8 cellular contexts compared by ENCODE assay signal in the genomic region with DNA sequence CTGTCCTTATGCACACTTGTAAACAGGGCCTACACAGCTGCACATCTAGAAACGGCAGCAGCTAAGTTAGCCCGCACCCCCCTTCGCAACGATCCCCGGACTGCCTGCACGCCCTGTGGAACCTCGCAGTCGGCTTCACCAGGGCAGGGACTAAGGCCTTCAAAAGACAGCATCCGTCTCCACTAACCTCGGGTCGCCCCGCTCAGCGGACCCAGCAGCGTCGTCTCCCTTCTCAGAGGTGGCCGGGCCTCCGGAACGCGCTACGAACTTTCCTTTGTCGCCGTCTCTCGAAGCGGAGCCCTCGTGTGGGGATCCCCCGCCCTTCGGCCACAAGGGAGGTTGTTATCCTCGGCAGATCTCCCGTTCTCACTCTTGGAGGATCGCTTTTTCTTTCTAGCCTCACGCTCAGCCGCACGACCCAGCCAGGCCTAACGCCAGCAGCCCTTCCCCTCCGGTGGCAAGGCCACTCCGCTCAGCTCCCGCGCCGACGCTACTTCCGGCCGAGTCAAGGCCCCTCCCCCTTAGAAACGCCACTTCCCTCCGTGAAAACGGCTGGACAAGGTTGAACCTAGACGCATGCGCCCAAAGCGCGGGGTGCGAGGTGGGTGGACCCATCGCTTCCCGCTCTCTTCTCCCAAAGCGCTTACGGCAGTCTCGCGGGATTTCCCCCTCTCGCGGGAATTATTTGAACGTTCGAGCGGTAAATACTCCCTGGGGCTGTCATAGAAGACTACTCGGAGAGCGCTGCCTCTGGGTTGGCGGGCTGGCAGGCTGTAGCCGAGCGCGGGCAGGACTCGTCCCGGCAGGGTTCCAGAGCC. TPM values are rescaled to one million over a fixed set of nuclear protein-coding genes. Genes with fewer than 3 reads are reported as not detected.
DNase-seq lines count a peak whose midpoint lies in the region; ATAC-seq and TF ChIP-seq lines count a peak whose summit lies in the region.

Gene DCAF16 (minus strand): TSS at position 498 of the 818 bp plus-strand sequence. CDS start 6,616 bp downstream, outside the sequence.
Gene NCAPG (plus strand): TSS at position 720 of the 818 bp plus-strand sequence. CDS start 99 bp downstream, outside the sequence.

- POLR2A ChIA-PET in CD8-positive, alpha-beta memory T cell (lab: Charles Lee): interaction anchor here (0.6 to 1.4 kb wide), 4 partner anchors 12 to 196 kb away, joined by 3 to 8 read pairs (median 4); partner anchors contain the start of gene MED28

- H3K27ac ChIP-seq in CD8-positive, alpha-beta memory T cell (ENCODE audit: low read depth, low read length): peak within 1 kb of the TSS; percentile 98
- peak within 1 kb of the TSS; percentile 96 for H3K27ac ChIP-seq in lower lobe of right lung

- H3K9me3 Mint-ChIP-seq in CD8-positive, alpha-beta memory T cell: no peaks in the 10 kb centered on the region

- ATAC-seq in GM19468 (IDR thresholded peaks at IDR 0.05; ENCODE audit: extremely low read depth, unreplicated experiment) (peak; percentile 84), lower lobe of right lung (peak; percentile 100)

- CTCF ChIA-PET in CD8-positive, alpha-beta memory T cell (lab: Charles Lee): interaction anchor here (0.5 to 2.0 kb wide), 5 partner anchors 13 to 964 kb away, joined by 3 to 13 read pairs (median 3); no protein-coding TSS in a partner anchor

- peak within 1 kb of the TSS; percentile 95 to 100 (median 98) for H3K4me3 Mint-ChIP-seq in CD8-positive, alpha-beta memory T cell

- H3K9me3 ChIP-seq in CD8-positive, alpha-beta memory T cell (ENCODE audit: low read length): no peaks in the 10 kb centered on the region
- no peaks in the 10 kb centered on the region for H3K9me3 ChIP-seq in lower lobe of right lung

- peaks cover 0 to 23% (median 6%) of the 10 kb centered on the region in 3 donors for H3K36me3 Mint-ChIP-seq in CD8-positive, alpha-beta memory T cell

- H3K27me3 Mint-ChIP-seq in CD8-positive, alpha-beta memory T cell: no peaks in the 10 kb centered on the region

- H3K27ac Mint-ChIP-seq in CD8-positive, alpha-beta memory T cell: peak within 1 kb of the TSS; percentile 96 to 100 (median 100)

- DNase-seq in CD8-positive, alpha-beta memory T cell: peak; percentile 97 to 100 (median 99)
- DNase-seq in HS-5 (ENCODE audit: low read depth) (peak; percentile 94), lower lobe of right lung (peak; percentile 99)
- peak; percentile 97 for DNase-seq in NK-92 treated with Interleukin-12 subunit alpha and Interleukin-12 subunit beta, amount 100 ng/mL, for 24 hours (lab: John Stamatoyannopoulos, UW)
- DNase-seq in activated CD8-positive, alpha-beta memory T cell treated with anti-CD3 and anti-CD28 coated beads for 24 hours: peak; percentile 100
- peak; percentile 97 for DNase-seq in effector CD4-positive, alpha-beta T cell
- DNase-seq in stimulated activated CD4-positive, alpha-beta T cell treated with anti-CD3 and anti-CD28 coated beads, TNF-alpha, amount 100 ng/mL, for 24 hours (ENCODE audit: low read depth in 3 of 3): peak; percentile 98 to 99 (median 99)

- H3K4me3 ChIP-seq in CD8-positive, alpha-beta memory T cell (ENCODE audit: low read length): peak within 1 kb of the TSS; percentile 89
- peak within 1 kb of the TSS; percentile 79 for H3K4me3 ChIP-seq in lower lobe of right lung

- no peaks in the 10 kb centered on the region for H3K27me3 ChIP-seq in CD8-positive, alpha-beta memory T cell (ENCODE audit: insufficient read depth, low read length, poor library complexity, severe bottlenecking)
- no peaks in the 10 kb centered on the region for H3K27me3 ChIP-seq in lower lobe of right lung (ENCODE audit: low read depth)

- H3K4me1 Mint-ChIP-seq in CD8-positive, alpha-beta memory T cell: peaks cover 62 to 78% (median 72%) of the 10 kb centered on the region in 3 donors

- no peak for TF ChIP-seq CTCF in lower lobe of right lung (IDR thresholded peaks at IDR 0.05)

- intact Hi-C loops in lower lobe of right lung (cut with DNase I): loop anchor here (10.0 kb wide), 2 partner anchors 554 to 784 kb away; no protein-coding TSS in a partner anchor

- no peaks in the 10 kb centered on the region for H3K36me3 ChIP-seq in CD8-positive, alpha-beta memory T cell (ENCODE audit: insufficient read depth, low read length)
- H3K36me3 ChIP-seq in lower lobe of right lung: no peaks in the 10 kb centered on the region

- H3K4me1 ChIP-seq in CD8-positive, alpha-beta memory T cell (ENCODE audit: insufficient read depth, low read length): peaks cover 45% of the 10 kb centered on the region
- H3K4me1 ChIP-seq in lower lobe of right lung: peaks cover 48% of the 10 kb centered on the region

RNA-seq across cellular contexts. Expression of gene DCAF16, which starts in this region (rescaled TPM):
- total RNA-seq in CD8-positive, alpha-beta memory T cell: 10 to 100 TPM; 30.5 to 32.4 TPM
- polyA plus RNA-seq in CD8-positive, alpha-beta memory T cell: 21.4 TPM
- total RNA-seq in lower lobe of right lung: 26.1 TPM

RNA-seq across cellular contexts. Expression of gene NCAPG, which starts in this region (rescaled TPM):
- total RNA-seq in CD8-positive, alpha-beta memory T cell: 10 to 100 TPM; 48.2 to 52.1 TPM
- polyA plus RNA-seq in CD8-positive, alpha-beta memory T cell: 1.4 TPM
- total RNA-seq in lower lobe of right lung: 2.2 TPM

Comparison
In these comparisons a context has a peak if more than half of its experiments do, and no peak if none do; other contexts are left out.
1. Peak in every context shown above with its lines: DNase-seq, ATAC-seq, H3K4me3 ChIP-seq and H3K27ac ChIP-seq.
2. RNA of gene NCAPG (total RNA-seq): 48.2 to 52.1 TPM in CD8-positive, alpha-beta memory T cell; 2.2 TPM in lower lobe of right lung (single experiment); every median in the first group is over 10 times any median in the second.